In genomic region chr7:100999334-100999733, GRCh38 we compare ENCODE assay signal across 18 cellular contexts. TPM values are rescaled to one million over a fixed set of nuclear protein-coding genes. Genes with fewer than 3 reads are reported as not detected.
"Had no signal": no experiment of that assay in that cellular context is flagged by ENCODE, and none has a peak within 500 bp of the region (broad histone marks: within the 10 kb centered on the region; RNA-seq: fewer than 3 reads in every experiment).

No MANE protein-coding gene starts in this region.

RNA-seq across cellular contexts. Expression of gene MUC17, which starts 20.5 kb away (rescaled TPM):
- total RNA-seq: kidney epithelial cell; left lobe of liver; liver; lung; mesothelial cell of epicardium; myocyte; naive thymus-derived CD8-positive, alpha-beta T cell; occipital lobe; progenitor cell of endocrine pancreas; pulmonary artery endothelial cell; renal cortical epithelial cell; right atrium auricular region; spleen; thyroid gland; ureter had no signal
- polyA plus RNA-seq: liver; lung; naive thymus-derived CD8-positive, alpha-beta T cell; ovary; spleen; stomach had no signal

RNA-seq across cellular contexts. Expression of gene MUC12, which starts 30.0 kb away (rescaled TPM):
- total RNA-seq: liver; myocyte; naive thymus-derived CD8-positive, alpha-beta T cell; occipital lobe; pulmonary artery endothelial cell; renal cortical epithelial cell; right atrium auricular region; thyroid gland had no signal

RNA-seq across cellular contexts. Expression of gene MUC3A, which starts 50.0 kb away (rescaled TPM):
- total RNA-seq: mononuclear cell; myocyte; naive thymus-derived CD8-positive, alpha-beta T cell; pulmonary artery endothelial cell had no signal
- polyA plus RNA-seq: naive thymus-derived CD8-positive, alpha-beta T cell had no signal
